In the genomic region with DNA sequence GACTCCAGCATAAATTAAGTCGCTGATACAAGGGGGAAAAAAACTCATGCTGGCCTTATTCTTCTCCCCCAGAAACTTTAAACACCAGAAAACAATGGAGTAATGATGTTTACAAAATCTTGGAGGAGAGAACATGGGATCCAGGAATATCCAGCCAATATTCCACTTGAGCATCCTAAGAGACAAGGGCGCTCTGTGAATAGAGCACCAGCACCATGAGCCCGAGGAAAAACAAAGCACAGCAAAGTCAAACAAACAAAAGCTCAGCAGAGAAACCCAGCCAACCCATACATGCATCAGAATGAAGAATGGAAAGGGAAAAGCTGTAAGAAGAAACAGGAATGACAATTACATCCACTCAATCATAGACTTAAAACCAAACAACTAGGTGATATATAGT, we compare ENCODE assay signal across 31 cellular contexts. TPM values are rescaled to one million over a fixed set of nuclear protein-coding genes. Genes with fewer than 3 reads are reported as not detected.
DNase-seq lines count a peak whose midpoint lies in the region; ATAC-seq, FAIRE-seq and TF ChIP-seq lines count a peak whose summit lies in the region.
"Had no signal": no experiment of that assay in that cellular context is flagged by ENCODE, and none has a peak within 500 bp of the region (broad histone marks: within the 10 kb centered on the region; RNA-seq: fewer than 3 reads in every experiment).

No MANE protein-coding gene starts in this region.

- no peak for TF ChIP-seq RAD21 in HepG2 (CRISPR knock-in tag; IDR thresholded peaks at IDR 0.05)

- POLR2A ChIA-PET in HepG2 (lab: Yijun Ruan, JAX), result no interaction called here

- no peak for FAIRE-seq in HepG2 (lab: Jason Lieb, UNC)
- FAIRE-seq: A549, colon, H54 had no signal

- ATAC-seq in HepG2 (no peak), right lobe of liver (no peak), HG03354 (IDR thresholded peaks at IDR 0.05; ENCODE audit: poor library complexity, severe bottlenecking, unreplicated experiment) (no peak)
- ATAC-seq: A549; activated CD8-positive, alpha-beta memory T cell treated with anti-CD3 and anti-CD28 coated beads, Interleukin-2, amount 10 ng/mL, durations not matched to agents 7 days and 5 days; left colon had no signal

- H3K27me3 ChIP-seq in HepG2 (ENCODE audit: control insufficient read depth in 1 of 2, insufficient read depth in 2 of 2, low read length in 2 of 2) (no peaks in the 10 kb centered on the region), right lobe of liver (no peaks in the 10 kb centered on the region), HAP-1 (ENCODE audit: low read depth) (peaks cover 6% of the 10 kb centered on the region; the same call in 1 of the 2 replicates)
- H3K27me3 ChIP-seq: brain microvascular endothelial cell, neutrophil, tibial artery had no signal

- peaks cover 2% of the 10 kb centered on the region for H3K79me2 ChIP-seq in HepG2 (ENCODE audit: insufficient read depth, low read length)

- no peak overlapping the region for H3K4me3 ChIP-seq in HepG2 (replicated peaks in 1 of 3; ENCODE audit: insufficient read depth in 1 of 3, low read depth in 2 of 3, low read length in 3 of 3)
- H3K4me3 ChIP-seq in right lobe of liver, result no peak overlapping the region
- H3K4me3 ChIP-seq in HAP-1, result no peak overlapping the region
- H3K4me3 ChIP-seq: A549, tibial artery had no signal

- 41% methylated on average over 3 of the region's 3 CpGs for WGBS in HepG2 (ENCODE audit: low lambda C conversion rate)
- WGBS in right lobe of liver (ENCODE audit: insufficient coverage, low coverage, low lambda C conversion rate, missing lambda C conversion rate), result 74% methylated on average over 3 of the region's 3 CpGs

- H3K27ac ChIP-seq in HepG2 (ENCODE audit: extremely low read length, insufficient read depth, low read length) (no peak overlapping the region), right lobe of liver (no peak overlapping the region), caudate nucleus (ENCODE audit: low read depth, low read length) (peak overlapping the region; percentile 89)
- H3K27ac ChIP-seq: A549, brain microvascular endothelial cell, neutrophil had no signal

- BruUV-seq in HepG2 (replicated peaks; lab: Mats Ljungman, UMichigan), result no TSS peak

- H3K36me3 ChIP-seq in HepG2 (replicated peaks in 1 of 2; ENCODE audit: control insufficient read depth in 1 of 2, insufficient read depth in 2 of 2, low read length in 2 of 2) (no peaks in the 10 kb centered on the region), right lobe of liver (no peaks in the 10 kb centered on the region), HAP-1 (replicated peaks) (no peaks in the 10 kb centered on the region)
- H3K36me3 ChIP-seq: brain microvascular endothelial cell, neutrophil, tibial artery had no signal

- peak overlapping the region; percentile 0; the same call in 1 of the 2 replicates for H3K4me2 ChIP-seq in HepG2 (ENCODE audit: low read depth, low read length)
- H3K4me2 ChIP-seq: A549 had no signal

- TF ChIP-seq CTCF in HepG2 (CRISPR knock-in tag; IDR thresholded peaks at IDR 0.05) (no peak), right lobe of liver (IDR thresholded peaks at IDR 0.05) (no peak)

- no peaks in the 10 kb centered on the region for H4K20me1 ChIP-seq in HepG2 (ENCODE audit: insufficient read depth, low read length)

- TF ChIP-seq POLR2A in HepG2 (IDR thresholded peaks at IDR 0.05; ENCODE audit: insufficient read depth in 1 of 2, low read depth in 2 of 2, low read length in 2 of 2) (no peak), right lobe of liver (IDR thresholded peaks at IDR 0.05) (no peak)

- H3K9me3 ChIP-seq in HepG2 (ENCODE audit: low read length) (no peaks in the 10 kb centered on the region), right lobe of liver (no peaks in the 10 kb centered on the region), HAP-1 (no peaks in the 10 kb centered on the region)
- H3K9me3 ChIP-seq: A549, neutrophil, tibial artery had no signal

- H3K4me1 ChIP-seq in HepG2 (ENCODE audit: insufficient read depth, low read length) (peaks cover 75% of the 10 kb centered on the region), right lobe of liver (peaks cover 0 to 25% (median 10%) of the 10 kb centered on the region in 4 donors), HAP-1 (peaks cover 9% of the 10 kb centered on the region; the same call in 1 of the 2 replicates)

- CTCF ChIA-PET in HepG2 (lab: Yijun Ruan, JAX; ENCODE audit: low intra/inter-chr PET ratio, low total read pairs), result no interaction called here

- intact Hi-C loops in HepG2 (cut with micrococcal nuclease; ENCODE audit: unreplicated experiment), result no loop called here
- intact Hi-C loops in right lobe of liver (cut with DNase I), result no loop called here

- TF ChIP-seq EP300 in HepG2 (IDR thresholded peaks at IDR 0.05; ENCODE audit: low read depth in 2 of 2, low read length in 2 of 2), result no peak
- no peak for TF ChIP-seq EP300 in HepG2 (CRISPR knock-in tag; IDR thresholded peaks at IDR 0.05; ENCODE audit: borderline replicate concordance)

- no peak overlapping the region for H2AFZ ChIP-seq in HepG2 (ENCODE audit: low read length)

- DNase-seq in HepG2 (ENCODE audit: low spot score) (no peak), right lobe of liver (no peak), caudate nucleus (lab: John Stamatoyannopoulos, UW) (peak in 6 of 61 donors; percentile 19 to 52 (median 30)), midbrain (lab: John Stamatoyannopoulos, UW) (peak; percentile 77), RKO (ENCODE audit: low spot score) (no peak), SW 1271 (lab: John Stamatoyannopoulos, UW) (no peak), HAP-1 (ENCODE audit: low spot score in 2 of 2) (no peak)
- DNase-seq: activated CD4-positive, alpha-beta T cell treated with anti-CD3 and anti-CD28 coated beads, Interleukin-2, amount 50 U/mL, for 1 hour; activated CD8-positive, alpha-beta memory T cell treated with anti-CD3 and anti-CD28 coated beads, Interleukin-2, amount 10 ng/mL, durations not matched to agents 7 days and 5 days; activated naive CD4-positive, alpha-beta T cell treated with Interleukin-2 at 50 U/mL for 16 hours; activated T-cell treated with anti-CD3 and anti-CD28 coated beads, Interleukin-2, amount 50 U/mL, for 48 hours; AML-193; brain microvascular endothelial cell; CD4-positive, alpha-beta memory T cell; effector memory CD4-positive, alpha-beta T cell; left colon; mammary epithelial cell; NCI-H2081 treated with DMSO at 0.1 percent for 48 hours; NK-92 treated with Interleukin-12 subunit alpha and Interleukin-12 subunit beta, amount 100 ng/mL, for 24 hours; SHP77 treated with DMSO at 0.1 percent for 48 hours; T-helper 9 cell; tibial artery had no signal

- in situ Hi-C loops in HepG2 (cut with HindIII; ENCODE audit: extremely low pct_ligation_motif_present, low pct_unique_long_range_greater_than_20kb) (no loop called here), HAP-1 (cut with MboI; ENCODE audit: low sequenced_read_pairs) (no loop called here)

- no peak overlapping the region for H3K9ac ChIP-seq in HepG2 (ENCODE audit: insufficient read depth, low read depth, low read length)

RNA-seq across cellular contexts. Expression of gene NAA20, which starts 4.6 kb away (rescaled TPM):
- total RNA-seq in HepG2 (2016; rRNA removed; fragmentation: Illumina TruSeq; extraction: Trizol), result 82.8 and 114 TPM in 2 replicates
- 21.7 and 25.6 TPM in 2 replicates for total RNA-seq in HepG2 (2016; cell fraction: cytosol; rRNA removed; fragmentation: Illumina TruSeq; extraction: Trizol; ENCODE audit: low read depth)
- total RNA-seq in HepG2 (2016; cell fraction: insoluble cytoplasmic fraction; rRNA removed; fragmentation: Illumina TruSeq; extraction: Trizol), result 86.7 and 113 TPM in 2 replicates
- total RNA-seq in HepG2 (2016; cell fraction: membrane; rRNA removed; fragmentation: Illumina TruSeq; extraction: Trizol), result 37.5 and 43.6 TPM in 2 replicates
- total RNA-seq in HepG2 (2016; cell fraction: nucleus; rRNA removed; fragmentation: Illumina TruSeq; extraction: Trizol), result 54.4 and 60.1 TPM in 2 replicates
- 62.9 and 81.9 TPM in 2 replicates for polyA plus RNA-seq in HepG2 (2011; rRNA removed)
- polyA plus RNA-seq in HepG2 (2011; cell fraction: cytosol; rRNA removed), result 50.7 and 67.7 TPM in 2 replicates
- polyA plus RNA-seq in HepG2 (2011; cell fraction: nucleus; rRNA removed), result 23.7 and 25.9 TPM in 2 replicates
- polyA plus RNA-seq in HepG2 (2012), result 95.6 and 106 TPM in 2 replicates
- polyA plus RNA-seq in HepG2 (2016; cell fraction: cytosol; fragmentation: Illumina TruSeq; extraction: Trizol; ENCODE audit: low read depth), result 28.8 and 29.8 TPM in 2 replicates
- polyA plus RNA-seq in HepG2 (2016; cell fraction: insoluble cytoplasmic fraction; fragmentation: Illumina TruSeq; extraction: Trizol; ENCODE audit: low read depth), result 148 and 163 TPM in 2 replicates
- 36.9 and 37.4 TPM in 2 replicates for polyA plus RNA-seq in HepG2 (2016; cell fraction: membrane; fragmentation: Illumina TruSeq; extraction: Trizol; ENCODE audit: low read depth)
- polyA plus RNA-seq in HepG2 (2016; cell fraction: nucleus; fragmentation: Illumina TruSeq; extraction: Trizol; ENCODE audit: insufficient read depth, low read depth), result 119 and 123 TPM in 2 replicates
- polyA minus RNA-seq in HepG2 (2011; rRNA and poly(A)+ RNA removed; ENCODE audit: low replicate concordance), result 14.8 and 29.0 TPM in 2 replicates
- polyA minus RNA-seq in HepG2 (2011; cell fraction: cytosol; rRNA and poly(A)+ RNA removed), result 25.5 and 28.8 TPM in 2 replicates
- polyA minus RNA-seq in HepG2 (2011; cell fraction: nucleus; rRNA and poly(A)+ RNA removed), result 45.3 and 48.5 TPM in 2 replicates
- total RNA-seq in right lobe of liver, result 10 to 100 TPM; 34.0 to 48.0 (median 41.7) TPM

RNA-seq across cellular contexts. Expression of gene CRNKL1, which starts 39.7 kb away (rescaled TPM):
- total RNA-seq in HepG2 (2016; rRNA removed; fragmentation: Illumina TruSeq; extraction: Trizol), result 64.5 and 103 TPM in 2 replicates
- total RNA-seq in HepG2 (2016; cell fraction: cytosol; rRNA removed; fragmentation: Illumina TruSeq; extraction: Trizol; ENCODE audit: low read depth), result 8.3 and 8.7 TPM in 2 replicates
- 62.9 and 102 TPM in 2 replicates for total RNA-seq in HepG2 (2016; cell fraction: insoluble cytoplasmic fraction; rRNA removed; fragmentation: Illumina TruSeq; extraction: Trizol)
- total RNA-seq in HepG2 (2016; cell fraction: membrane; rRNA removed; fragmentation: Illumina TruSeq; extraction: Trizol), result 16.0 and 23.6 TPM in 2 replicates
- 44.4 and 50.7 TPM in 2 replicates for total RNA-seq in HepG2 (2016; cell fraction: nucleus; rRNA removed; fragmentation: Illumina TruSeq; extraction: Trizol)
- 10.8 and 12.3 TPM in 2 replicates for polyA plus RNA-seq in HepG2 (2011; rRNA removed)
- polyA plus RNA-seq in HepG2 (2011; cell fraction: cytosol; rRNA removed), result 7.1 and 10.7 TPM in 2 replicates
- polyA plus RNA-seq in HepG2 (2011; cell fraction: nucleus; rRNA removed), result 7.0 and 7.9 TPM in 2 replicates
- 24.5 and 37.7 TPM in 2 replicates for polyA plus RNA-seq in HepG2 (2012)
- 4.5 and 4.7 TPM in 2 replicates for polyA plus RNA-seq in HepG2 (2016; cell fraction: cytosol; fragmentation: Illumina TruSeq; extraction: Trizol; ENCODE audit: low read depth)
- polyA plus RNA-seq in HepG2 (2016; cell fraction: insoluble cytoplasmic fraction; fragmentation: Illumina TruSeq; extraction: Trizol; ENCODE audit: low read depth), result 69.8 and 72.6 TPM in 2 replicates
- 7.0 and 7.5 TPM in 2 replicates for polyA plus RNA-seq in HepG2 (2016; cell fraction: membrane; fragmentation: Illumina TruSeq; extraction: Trizol; ENCODE audit: low read depth)
- polyA plus RNA-seq in HepG2 (2016; cell fraction: nucleus; fragmentation: Illumina TruSeq; extraction: Trizol; ENCODE audit: insufficient read depth, low read depth), result 51.1 and 58.0 TPM in 2 replicates
- 5.1 and 9.0 TPM in 2 replicates for polyA minus RNA-seq in HepG2 (2011; rRNA and poly(A)+ RNA removed; ENCODE audit: low replicate concordance)
- 17.9 and 18.2 TPM in 2 replicates for polyA minus RNA-seq in HepG2 (2011; cell fraction: cytosol; rRNA and poly(A)+ RNA removed)
- polyA minus RNA-seq in HepG2 (2011; cell fraction: nucleus; rRNA and poly(A)+ RNA removed), result 46.4 and 51.1 TPM in 2 replicates
- total RNA-seq in right lobe of liver, result 10 to 100 TPM in 1 of 6 experiments, 1 to 10 TPM in 5; 5.5 to 13.2 (median 7.2) TPM

RNA-seq across cellular contexts. Expression of gene CFAP61, which starts 39.8 kb away (rescaled TPM):
- total RNA-seq in HepG2 (2016; rRNA removed; fragmentation: Illumina TruSeq; extraction: Trizol) (0.27 TPM in 1 of 2 replicates, not detected in the other), right lobe of liver (not detected)
- not detected in 2 replicates for total RNA-seq in HepG2 (2016; cell fraction: cytosol; rRNA removed; fragmentation: Illumina TruSeq; extraction: Trizol; ENCODE audit: low read depth)
- total RNA-seq in HepG2 (2016; cell fraction: insoluble cytoplasmic fraction; rRNA removed; fragmentation: Illumina TruSeq; extraction: Trizol), result 0.24 TPM in 1 of 2 replicates, not detected in the other
- total RNA-seq in HepG2 (2016; cell fraction: membrane; rRNA removed; fragmentation: Illumina TruSeq; extraction: Trizol), result not detected in 2 replicates
- 1.0 TPM in 1 of 2 replicates, not detected in the other for total RNA-seq in HepG2 (2016; cell fraction: nucleus; rRNA removed; fragmentation: Illumina TruSeq; extraction: Trizol)
- not detected in 2 replicates for polyA plus RNA-seq in HepG2 (2011; rRNA removed)
- polyA plus RNA-seq in HepG2 (2011; cell fraction: cytosol; rRNA removed), result 0.12 and 0.17 TPM in 2 replicates
- polyA plus RNA-seq in HepG2 (2011; cell fraction: nucleus; rRNA removed), result 0.50 TPM in 1 of 2 replicates, not detected in the other
- polyA plus RNA-seq in HepG2 (2012), result 0.12 TPM in 1 of 2 replicates, not detected in the other
- polyA plus RNA-seq in HepG2 (2016; cell fraction: cytosol; fragmentation: Illumina TruSeq; extraction: Trizol; ENCODE audit: low read depth), result not detected in 2 replicates
- polyA plus RNA-seq in HepG2 (2016; cell fraction: insoluble cytoplasmic fraction; fragmentation: Illumina TruSeq; extraction: Trizol; ENCODE audit: low read depth), result not detected in 2 replicates
- polyA plus RNA-seq in HepG2 (2016; cell fraction: membrane; fragmentation: Illumina TruSeq; extraction: Trizol; ENCODE audit: low read depth), result not detected in 2 replicates
- polyA plus RNA-seq in HepG2 (2016; cell fraction: nucleus; fragmentation: Illumina TruSeq; extraction: Trizol; ENCODE audit: insufficient read depth, low read depth), result 0.77 TPM in 1 of 2 replicates, not detected in the other
- not detected in 2 replicates for polyA minus RNA-seq in HepG2 (2011; rRNA and poly(A)+ RNA removed; ENCODE audit: low replicate concordance)
- not detected in 2 replicates for polyA minus RNA-seq in HepG2 (2011; cell fraction: cytosol; rRNA and poly(A)+ RNA removed)
- polyA minus RNA-seq in HepG2 (2011; cell fraction: nucleus; rRNA and poly(A)+ RNA removed), result 0.64 TPM in 1 of 2 replicates, not detected in the other
- total RNA-seq: activated CD8-positive, alpha-beta memory T cell treated with anti-CD3 and anti-CD28 coated beads, Interleukin-2, amount 10 ng/mL, durations not matched to agents 7 days and 5 days; CD4-positive, alpha-beta memory T cell; epithelial cell of proximal tubule; G401; HT-29; pulmonary artery endothelial cell had no signal
- polyA plus RNA-seq: CD4-positive, alpha-beta memory T cell had no signal
